In genomic region chr15:34721157-34721801, GRCh38 we compare ENCODE assay signal across 1 cellular context.
TF ChIP-seq lines count a peak whose summit lies in the region.

No MANE protein-coding gene starts in this region.

TF ChIP-seq in SK-N-SH, 30 proteins besides CTCF, POLR2A, EP300 and RAD21 (continued from another document):
- TF ChIP-seq IRF3 (IDR thresholded peaks at IDR 0.05; ENCODE audit: low read depth, low read length) (no peak), ZBTB33 (IDR thresholded peaks at IDR 0.05; ENCODE audit: borderline replicate concordance, low read depth) (no peak), YY1 (IDR thresholded peaks at IDR 0.05; ENCODE audit: low read depth) (no peak), TAF1 (IDR thresholded peaks at IDR 0.05; ENCODE audit: borderline replicate concordance, low read depth, low read length) (no peak), RXRA (IDR thresholded peaks at IDR 0.05; ENCODE audit: borderline replicate concordance, low read depth) (no peak), ELF1 (IDR thresholded peaks at IDR 0.05) (no peak), MXI1 (IDR thresholded peaks at IDR 0.05; ENCODE audit: low read depth, low read length) (no peak)
- TF ChIP-seq, protein P1, sequence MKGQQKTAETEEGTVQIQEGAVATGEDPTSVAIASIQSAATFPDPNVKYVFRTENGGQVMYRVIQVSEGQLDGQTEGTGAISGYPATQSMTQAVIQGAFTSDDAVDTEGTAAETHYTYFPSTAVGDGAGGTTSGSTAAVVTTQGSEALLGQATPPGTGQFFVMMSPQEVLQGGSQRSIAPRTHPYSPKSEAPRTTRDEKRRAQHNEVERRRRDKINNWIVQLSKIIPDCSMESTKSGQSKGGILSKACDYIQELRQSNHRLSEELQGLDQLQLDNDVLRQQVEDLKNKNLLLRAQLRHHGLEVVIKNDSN (IDR thresholded peaks at IDR 0.05; ENCODE audit: borderline replicate concordance, low read depth): no peak
- TF ChIP-seq, protein P2, sequence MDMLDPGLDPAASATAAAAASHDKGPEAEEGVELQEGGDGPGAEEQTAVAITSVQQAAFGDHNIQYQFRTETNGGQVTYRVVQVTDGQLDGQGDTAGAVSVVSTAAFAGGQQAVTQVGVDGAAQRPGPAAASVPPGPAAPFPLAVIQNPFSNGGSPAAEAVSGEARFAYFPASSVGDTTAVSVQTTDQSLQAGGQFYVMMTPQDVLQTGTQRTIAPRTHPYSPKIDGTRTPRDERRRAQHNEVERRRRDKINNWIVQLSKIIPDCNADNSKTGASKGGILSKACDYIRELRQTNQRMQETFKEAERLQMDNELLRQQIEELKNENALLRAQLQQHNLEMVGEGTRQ (IDR thresholded peaks at IDR 0.05; ENCODE audit: borderline replicate concordance, low read depth, low read length): no peak
TF ChIP-seq in SK-N-SH: peak in this region for 0.
